Comparison of ENCODE assay signal across 7 cellular contexts in the genomic region with DNA sequence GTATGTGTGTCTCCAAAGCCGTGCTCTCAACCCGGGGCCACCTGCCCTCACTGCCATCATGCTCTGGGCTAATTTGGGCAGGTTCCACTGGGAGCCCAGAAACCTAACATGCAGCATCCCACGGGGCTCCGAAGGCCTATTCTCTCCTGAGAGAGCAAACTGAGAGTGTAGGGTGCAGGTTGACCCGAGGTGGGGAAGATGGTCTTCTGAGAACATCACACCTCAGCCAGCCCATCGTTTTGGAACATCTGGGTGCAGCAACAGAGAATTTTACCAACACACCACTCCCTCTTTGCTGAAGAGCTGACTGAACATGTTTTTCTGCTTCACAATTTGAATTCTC.
"Had no signal": no experiment of that assay in that cellular context is flagged by ENCODE, and none has a peak within 500 bp of the region (broad histone marks: within the 10 kb centered on the region; RNA-seq: fewer than 3 reads in every experiment).

No MANE protein-coding gene starts in this region.

- H3K27ac ChIP-seq: HL-60, KMS-11 had no signal

- H2AFZ ChIP-seq: GM23338 had no signal

- H3K9ac ChIP-seq: KMS-11 had no signal

- DNase-seq: HFFc6, KBM-7 had no signal

- H3K27ac Mint-ChIP-seq: GM23338, HFFc6, IgD-negative memory B cell had no signal

- H3K36me3 Mint-ChIP-seq: IgD-negative memory B cell had no signal

- H3K4me3 ChIP-seq: GM23338, HAP-1 had no signal

- H3K4me3 Mint-ChIP-seq: GM23338, HFFc6, IgD-negative memory B cell had no signal

- H3K36me3 ChIP-seq: HAP-1 had no signal

- H3K9me3 Mint-ChIP-seq: GM23338, HFFc6 had no signal

- H3K9me3 ChIP-seq: HAP-1 had no signal

- H3K4me2 ChIP-seq: GM23338, KMS-11 had no signal
